ENCODE assay signal across 8 cellular contexts in the genomic region with DNA sequence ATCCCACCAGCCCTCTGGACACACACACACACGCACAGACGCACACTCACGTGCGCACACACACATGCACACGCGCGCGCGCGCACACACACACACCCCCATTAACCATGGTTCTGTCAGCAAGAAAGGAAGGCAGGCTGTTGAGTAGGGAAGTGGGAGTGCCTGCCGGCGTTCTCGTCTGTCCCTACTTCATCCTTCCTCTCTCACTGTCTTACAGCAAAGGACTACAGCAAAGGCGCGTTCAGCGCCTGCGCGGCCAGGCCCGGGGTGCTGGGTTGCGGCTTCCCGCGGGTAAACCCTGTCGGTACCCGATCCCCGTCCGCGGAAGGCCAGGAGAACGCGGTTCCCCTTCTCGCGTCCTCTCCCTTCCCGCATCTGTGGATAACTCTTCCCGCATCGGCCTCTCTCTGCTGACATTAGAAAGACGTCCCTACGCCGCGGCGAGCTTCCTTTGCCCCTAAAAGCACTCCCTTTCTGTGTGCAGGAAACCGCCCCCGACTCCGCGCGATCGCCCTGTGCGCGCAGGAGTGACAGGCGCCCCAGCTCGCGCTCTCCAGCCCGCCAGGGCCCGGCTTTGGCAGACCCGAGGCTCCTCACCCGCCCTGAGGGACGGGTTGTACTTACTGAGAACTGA.
A peak's percentile ranks its signal among the peaks of the same experiment; 100 is the strongest.
DNase-seq lines count a peak whose midpoint lies in the region; ATAC-seq and TF ChIP-seq lines count a peak whose summit lies in the region.

No MANE protein-coding gene starts in this region.

- intact Hi-C loops in sciatic nerve (cut with DNase I): no loop called here

- POLR2A ChIA-PET in GM10248 (lab: Yijun Ruan, JAX): no interaction called here

- no peak for TF ChIP-seq CTCF in GM10248 (IDR thresholded peaks at IDR 0.05; ENCODE audit: control extremely low read depth, extremely low read depth, low read depth, missing control alignments)

- peak; percentile 80 for ATAC-seq in sciatic nerve
- ATAC-seq in GM21528 (IDR thresholded peaks at IDR 0.05; ENCODE audit: low FRiP score, unreplicated experiment): no peak
- ATAC-seq in GM18519 (IDR thresholded peaks at IDR 0.05; ENCODE audit: low FRiP score, unreplicated experiment): no peak

- CTCF ChIA-PET in GM10248 (lab: Yijun Ruan, JAX): interaction anchor here (1.1 kb wide), 1 partner anchor 15 kb away, joined by 4 read pairs; no protein-coding TSS in a partner anchor

- peak; percentile 58 for DNase-seq in GM10248 (ENCODE audit: extremely low spot score)
- DNase-seq in MV-4-11 (lab: John Stamatoyannopoulos, UW): peak; percentile 83
- DNase-seq in amniotic epithelial cell (ENCODE audit: low read depth): peak; percentile 30
- peak; percentile 45 for DNase-seq in hepatic stellate cell (ENCODE audit: low spot score)
- DNase-seq in sciatic nerve (ENCODE audit: low spot score): peak; percentile 64
- DNase-seq in HuH-7.5 (ENCODE audit: low spot score): no peak
